In the genomic region with DNA sequence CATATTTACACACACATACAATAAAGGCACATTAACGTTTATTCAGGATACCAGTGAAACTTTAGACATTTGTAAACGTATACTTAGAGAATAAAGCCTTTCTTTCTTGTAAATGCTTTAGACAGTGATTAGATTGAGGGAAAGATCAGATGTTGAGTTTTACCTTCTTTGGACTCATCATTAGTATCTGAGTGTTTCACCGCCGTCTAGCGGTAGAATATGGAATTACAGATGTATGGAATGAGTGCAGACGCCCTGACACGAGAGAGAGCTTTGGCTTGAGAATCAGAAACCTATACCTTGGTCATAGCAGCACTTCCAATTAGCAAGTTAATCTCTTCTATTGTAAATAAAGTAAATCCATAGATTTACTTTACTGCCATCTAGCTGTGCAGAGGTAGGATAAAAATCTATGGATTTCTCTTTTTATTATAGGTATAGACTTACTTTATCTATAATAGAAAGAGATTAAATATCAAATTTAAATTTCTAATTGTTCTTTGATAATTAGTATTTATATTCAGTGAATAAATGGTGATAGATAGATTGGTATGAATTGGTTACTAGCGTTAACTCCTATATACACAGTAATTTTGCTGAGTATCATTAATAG, we compare ENCODE assay signal across 9 cellular contexts. TPM values are rescaled to one million over a fixed set of nuclear protein-coding genes. Genes with fewer than 3 reads are reported as not detected.
DNase-seq lines count a peak whose midpoint lies in the region; ATAC-seq and TF ChIP-seq lines count a peak whose summit lies in the region.
"Had no signal": no experiment of that assay in that cellular context is flagged by ENCODE, and none has a peak within 500 bp of the region (broad histone marks: within the 10 kb centered on the region; RNA-seq: fewer than 3 reads in every experiment).

No MANE protein-coding gene starts in this region.

- POLR2A ChIA-PET in AG04449 (lab: Yijun Ruan, JAX), result no interaction called here

- CTCF ChIA-PET in AG04449 (lab: Yijun Ruan, JAX), result interaction anchor here (0.8 to 2.5 kb wide), 18 partner anchors 8 to 298 kb away, joined by 3 to 17 read pairs (median 5); no protein-coding TSS in a partner anchor

- H4K5ac ChIP-seq in mesendoderm (ENCODE audit: low read length), result no peak overlapping the region

- no peak overlapping the region for H3K23ac ChIP-seq in mesendoderm (ENCODE audit: low read length)

- H2BK15ac ChIP-seq in mesendoderm (replicated peaks; ENCODE audit: low read depth), result no peak overlapping the region

- H3K9me2 ChIP-seq in Loucy (replicated peaks; ENCODE audit: low read depth, low read length), result no peaks in the 10 kb centered on the region

- H3K56ac ChIP-seq in mesendoderm (ENCODE audit: low read length), result no peak overlapping the region

- intact Hi-C loops in testis (cut with DNase I; ENCODE audit: low total_unique reads), result no loop called here

- DNase-seq in AG04449 (ENCODE audit: low read depth, low spot score) (no peak), GM04504 (ENCODE audit: low read depth) (peak; percentile 30), T follicular helper cell (ENCODE audit: low read depth) (peak; percentile 28), mesendoderm (peak; percentile 58), testis (peak; percentile 73), hippocampal formation (lab: John Stamatoyannopoulos, UW) (no peak)
- peak in 1 of 2 donors; percentile 38 for DNase-seq in central memory CD8-positive, alpha-beta T cell (ENCODE audit: low spot score in 2 of 2)

- H3K27me3 Mint-ChIP-seq in central memory CD8-positive, alpha-beta T cell, result peaks cover 34% of the 10 kb centered on the region

- H2AFZ ChIP-seq in Loucy (ENCODE audit: low read length), result no peak overlapping the region

- no peaks in the 10 kb centered on the region for H3K9me3 Mint-ChIP-seq in central memory CD8-positive, alpha-beta T cell

- no peaks in the 10 kb centered on the region for H3K79me1 ChIP-seq in mesendoderm (ENCODE audit: low read length)

- H3K18ac ChIP-seq in mesendoderm (ENCODE audit: low read length), result no peak overlapping the region

- H3K27ac Mint-ChIP-seq in central memory CD8-positive, alpha-beta T cell (ENCODE audit: low read depth), result no peak overlapping the region

- no peak for TF ChIP-seq POLR2A in testis (IDR thresholded peaks at IDR 0.05)

- ATAC-seq in central memory CD8-positive, alpha-beta T cell (replicated peaks; ENCODE audit: extremely low read depth, poor library complexity, severe bottlenecking), result peak; percentile 46

- H3K9ac ChIP-seq in Loucy (ENCODE audit: low read depth, low read length, poor library complexity, severe bottlenecking), result no peak overlapping the region
- no peak overlapping the region for H3K9ac ChIP-seq in mesendoderm (ENCODE audit: low read length)

- H3K27ac ChIP-seq in mesendoderm (ENCODE audit: low read depth, low read length) (no peak overlapping the region), testis (no peak overlapping the region)
- H3K27ac ChIP-seq: skin epidermis had no signal

- peak; percentile 66 for TF ChIP-seq CTCF in AG04449 (IDR thresholded peaks at IDR 0.05; ENCODE audit: insufficient read depth, low read length, missing control alignments)
- peak; percentile 87 for TF ChIP-seq CTCF in Loucy (conservative IDR thresholded peaks at IDR 0.05; ENCODE audit: low read length)
- peak; percentile 46 to 87 (median 65) for TF ChIP-seq CTCF in testis (IDR thresholded peaks at IDR 0.05)

- no peaks in the 10 kb centered on the region for H3F3A ChIP-seq in Loucy (ENCODE audit: low read depth)

- no peaks in the 10 kb centered on the region for H3K9me3 ChIP-seq in Loucy (ENCODE audit: insufficient read depth, low read depth, low read length)
- no peaks in the 10 kb centered on the region for H3K9me3 ChIP-seq in testis

- no peaks in the 10 kb centered on the region for H3K4me1 Mint-ChIP-seq in central memory CD8-positive, alpha-beta T cell

- H3K4me1 ChIP-seq in Loucy (ENCODE audit: insufficient read depth, low read length, poor library complexity, severe bottlenecking), result no peaks in the 10 kb centered on the region
- H3K4me1 ChIP-seq in mesendoderm (ENCODE audit: control insufficient read depth, low read depth, low read length), result no peaks in the 10 kb centered on the region
- H3K4me1 ChIP-seq in testis, result no peaks in the 10 kb centered on the region

- no peaks in the 10 kb centered on the region for H3K79me2 ChIP-seq in Loucy (ENCODE audit: insufficient read depth, low read length)
- no peaks in the 10 kb centered on the region for H3K79me2 ChIP-seq in mesendoderm (ENCODE audit: control insufficient read depth, insufficient read depth, low read length)

- no CpG with 5 or more reads among the region's 8 CpGs for WGBS in mesendoderm (ENCODE audit: extremely low coverage, insufficient coverage, low lambda C conversion rate)
- 14 to 30% methylated on average over 8 of the region's 8 CpGs for WGBS in testis, 2 donors

- H3K4me3 Mint-ChIP-seq in central memory CD8-positive, alpha-beta T cell, result no peak overlapping the region

- no peaks in the 10 kb centered on the region for H3K36me3 ChIP-seq in Loucy (ENCODE audit: insufficient read depth, low read length)
- H3K36me3 ChIP-seq in mesendoderm (ENCODE audit: control insufficient read depth, insufficient read depth, low read length), result no peaks in the 10 kb centered on the region
- no peaks in the 10 kb centered on the region for H3K36me3 ChIP-seq in testis (ENCODE audit: low read depth, missing control alignments)

- H3K4me2 ChIP-seq in Loucy (ENCODE audit: low read depth, low read length, poor library complexity, severe bottlenecking) (no peak overlapping the region), mesendoderm (ENCODE audit: low read length) (no peak overlapping the region)

- no peak overlapping the region for H4K8ac ChIP-seq in mesendoderm (ENCODE audit: low read depth, low read length)

- no peak overlapping the region for H3K4ac ChIP-seq in mesendoderm (ENCODE audit: low read depth, low read length)

- H4K20me1 ChIP-seq in Loucy (ENCODE audit: insufficient read depth, low read length, poor library complexity, severe bottlenecking), result no peaks in the 10 kb centered on the region

- H2BK120ac ChIP-seq in mesendoderm (ENCODE audit: low read depth, low read length), result no peak overlapping the region

- no peak overlapping the region for H2BK5ac ChIP-seq in mesendoderm (ENCODE audit: low read length)

- no peak overlapping the region for H2AK5ac ChIP-seq in mesendoderm (ENCODE audit: low read length)

- H3K4me3 ChIP-seq in AG04449 (ENCODE audit: low read depth, low read length) (no peak overlapping the region), Loucy (ENCODE audit: low read length, poor library complexity, severe bottlenecking) (no peak overlapping the region), mesendoderm (ENCODE audit: low read length) (no peak overlapping the region), testis (no peak overlapping the region)
- H3K4me3 ChIP-seq: skin epidermis had no signal

- H3K27me3 ChIP-seq in Loucy (ENCODE audit: insufficient read depth, low read length, poor library complexity, severe bottlenecking), result no peaks in the 10 kb centered on the region
- H3K27me3 ChIP-seq in mesendoderm (ENCODE audit: insufficient read depth, low read length, poor library complexity), result no peaks in the 10 kb centered on the region
- no peaks in the 10 kb centered on the region for H3K27me3 ChIP-seq in testis

- no peaks in the 10 kb centered on the region for H3K36me3 Mint-ChIP-seq in central memory CD8-positive, alpha-beta T cell (ENCODE audit: insufficient read depth)

RNA-seq across cellular contexts. Expression of gene FLG2, which starts 12.6 kb away (rescaled TPM):
- polyA plus RNA-seq in mesendoderm (2013, experiment 1 of 2), result not detected
- polyA plus RNA-seq in mesendoderm (2013, experiment 2 of 2), result not detected
- total RNA-seq in testis, result under 1 TPM; 0.08 to 0.31 TPM
- 0.03 TPM for polyA plus RNA-seq in testis (ENCODE audit: insufficient read depth, low read depth, low replicate concordance)

RNA-seq across cellular contexts. Expression of gene FLG, which starts 22.2 kb away (rescaled TPM):
- polyA plus RNA-seq in mesendoderm (2013, experiment 1 of 2), result not detected
- polyA plus RNA-seq in mesendoderm (2013, experiment 2 of 2), result not detected
- total RNA-seq in testis, result under 1 TPM; 0.16 to 0.19 TPM
- polyA plus RNA-seq in testis (ENCODE audit: insufficient read depth, low read depth, low replicate concordance), result not detected

Comparison
In these comparisons a context has a peak if more than half of its experiments do, and no peak if none do; other contexts are left out.
1. DNase-seq: peak in GM04504 (single experiment), T follicular helper cell (single experiment), mesendoderm (single experiment) and testis (single experiment); none in AG04449 (single experiment) and hippocampal formation (0 of 2).
2. Peak in every context shown above with its lines, with median percentiles within 50 percentile points of each other: CTCF ChIP-seq.